ENCODE assay signal across 1 cellular context in genomic region chrX:101390664-101391525, GRCh38.
A peak's percentile ranks its signal among the peaks of the same experiment; 100 is the strongest.
TF ChIP-seq lines count a peak whose summit lies in the region.

TSS of gene RPL36A (plus strand) at chrX:101391011. CDS start at chrX:101391044, 33 bp downstream.

TF ChIP-seq in K562, 482 proteins besides CTCF, POLR2A, EP300 and RAD21 (continued from another document and continues in another):
- TF ChIP-seq CREB5 (CRISPR knock-in tag; IDR thresholded peaks at IDR 0.05) (no peak), ZNF518B (CRISPR knock-in tag; IDR thresholded peaks at IDR 0.05) (no peak), NCOR1 (IDR thresholded peaks at IDR 0.05) (no peak; the same call in none of the 2 replicates), ZBTB33 (CRISPR knock-in tag; IDR thresholded peaks at IDR 0.05) (peak; percentile 71; the same call in 1 of the 2 replicates), THAP7 (CRISPR knock-in tag; IDR thresholded peaks at IDR 0.05) (no peak), NFYB (IDR thresholded peaks at IDR 0.05; ENCODE audit: extremely low read depth, insufficient read length) (no peak), ZBTB9 (CRISPR knock-in tag; IDR thresholded peaks at IDR 0.05) (no peak), MNT (conservative IDR thresholded peaks at IDR 0.05) (peak; percentile 59 to 78; a peak in 3 of 4 replicates), EP400 (IDR thresholded peaks at IDR 0.05) (peak; percentile 99), TCF7L2 (IDR thresholded peaks at IDR 0.05; ENCODE audit: low read depth, low read length) (no peak), ZNF407 (IDR thresholded peaks at IDR 0.05; ENCODE audit: low read depth) (no peak), NFIX (CRISPR knock-in tag; IDR thresholded peaks at IDR 0.05; ENCODE audit: low read depth) (no peak), ELF1 (tag; IDR thresholded peaks at IDR 0.05) (peak; percentile 85), NCOA1 (IDR thresholded peaks at IDR 0.05; ENCODE audit: low read depth) (no peak), RBFOX2 (IDR thresholded peaks at IDR 0.05; ENCODE audit: low read depth, low read length) (peak; percentile 97), ZMIZ1 (IDR thresholded peaks at IDR 0.05; ENCODE audit: low read depth in 2 of 2, low read length in 2 of 2) (no peak), MBD2 (IDR thresholded peaks at IDR 0.05; ENCODE audit: borderline replicate concordance, low read depth) (peak; percentile 46; the same call in 1 of the 2 replicates), SNAPC5 (CRISPR knock-in tag; IDR thresholded peaks at IDR 0.05) (no peak), GATAD2B (IDR thresholded peaks at IDR 0.05; ENCODE audit: borderline replicate concordance) (no peak), SMAD1 (IDR thresholded peaks at IDR 0.05; ENCODE audit: low read depth, low read length, partially characterized antibody) (peak; percentile 49), CBFA2T3 (IDR thresholded peaks at IDR 0.05) (no peak), ZFP30 (CRISPR knock-in tag; IDR thresholded peaks at IDR 0.05; ENCODE audit: borderline replicate concordance) (no peak), HMGN3 (IDR thresholded peaks at IDR 0.05; ENCODE audit: borderline replicate concordance, extremely low read depth, insufficient read length, low read depth, low read length) (no peak)
